ENCODE assay signal across 8 cellular contexts in genomic region chr3:183254816-183255730, GRCh38. TPM values are rescaled to one million over a fixed set of nuclear protein-coding genes. Genes with fewer than 3 reads are reported as not detected.
DNase-seq lines count a peak whose midpoint lies in the region; ATAC-seq, FAIRE-seq and TF ChIP-seq lines count a peak whose summit lies in the region.

No MANE protein-coding gene starts in this region.

- no peak overlapping the region for H3K14ac ChIP-seq in H1 (ENCODE audit: insufficient read length)

- H4K91ac ChIP-seq in H1 (replicated peaks; ENCODE audit: insufficient read length, low read length) = no peak overlapping the region

- intact Hi-C loops in PC-3 (cut with micrococcal nuclease) = loop anchor here (2.0 kb wide), 1 partner anchor 70 kb away; no protein-coding TSS in a partner anchor

- peak overlapping the region; percentile 89; the same call in 1 of the 2 replicates for H4K8ac ChIP-seq in H1 (ENCODE audit: extremely low read depth, insufficient read depth, low read length)

- 31% methylated on average over 16 of the region's 16 CpGs; no CpG with 5 or more reads in 1 of the 2 experiments for WGBS in H1 (ENCODE audit: extremely low coverage in 1 of 2, insufficient coverage in 1 of 2, insufficient read length in 1 of 2, insufficient replicate concordance in 2 of 2, low coverage in 1 of 2, low lambda C conversion rate in 2 of 2, missing lambda C conversion rate in 1 of 2), 2 experiments

- peaks cover 70% of the 10 kb centered on the region for H3K79me2 ChIP-seq in PC-3 (ENCODE audit: low read length)
- peaks cover 0 to 7% of the 10 kb centered on the region in 2 experiments; a peak in 1 of 4 replicates for H3K79me2 ChIP-seq in H1 (ENCODE audit: control insufficient read depth in 1 of 2, insufficient read depth in 2 of 2, low read length in 2 of 2)

- CTCF ChIA-PET in PC-3 (lab: Charles Lee) (no interaction called here), H1 (lab: Charles Lee; ENCODE audit: partially characterized antibody) (interaction anchor here (1.0 kb wide), 1 partner anchor 127 kb away, joined by 3 read pairs; no protein-coding TSS in a partner anchor)

- no peak overlapping the region for H2AK5ac ChIP-seq in H1 (ENCODE audit: low read depth, low read length)

- H4K20me1 ChIP-seq in PC-3 (ENCODE audit: low read length) = peaks cover 32% of the 10 kb centered on the region
- H4K20me1 ChIP-seq in H1 (replicated peaks in 1 of 2; ENCODE audit: control insufficient read depth in 1 of 2, insufficient read depth in 2 of 2, low read length in 2 of 2) = no peaks in the 10 kb centered on the region

- H3K56ac ChIP-seq in H1 (replicated peaks; ENCODE audit: insufficient read length, low read depth, low read length) = no peak overlapping the region

- no peak for TF ChIP-seq CTCF in PC-3 (conservative IDR thresholded peaks at IDR 0.05; ENCODE audit: low read depth, low read length)
- no peak for TF ChIP-seq CTCF in H1 (IDR thresholded peaks at IDR 0.05; ENCODE audit: control extremely low read depth in 1 of 3, insufficient read depth in 1 of 3, low read depth in 1 of 3, low read length in 3 of 3)
- TF ChIP-seq CTCF in nephron progenitor cell (IDR thresholded peaks at IDR 0.05) = no peak
- TF ChIP-seq CTCF in GM13977 (IDR thresholded peaks at IDR 0.05; ENCODE audit: extremely low read depth, insufficient read depth, missing control alignments) = no peak

- no peak overlapping the region for H2BK120ac ChIP-seq in H1 (replicated peaks; ENCODE audit: low read depth, low read length)

- H3K23me2 ChIP-seq in H1 (ENCODE audit: low read depth, low read length) = peaks cover 13% of the 10 kb centered on the region

- no peak overlapping the region for H2BK20ac ChIP-seq in H1 (ENCODE audit: low read length)

- H2BK15ac ChIP-seq in H1 (ENCODE audit: low read length) = no peak overlapping the region

- TF ChIP-seq POLR2A in H1 (IDR thresholded peaks at IDR 0.05; ENCODE audit: control extremely low read depth in 1 of 2, low read depth in 2 of 2, low read length in 2 of 2) = no peak

- peaks cover 37% of the 10 kb centered on the region for H3K36me3 Mint-ChIP-seq in nephron progenitor cell (ENCODE audit: low read depth)

- no peak overlapping the region for H2BK5ac ChIP-seq in H1 (ENCODE audit: low read depth, low read length)

- H3K23ac ChIP-seq in H1 (ENCODE audit: insufficient read length) = no peak overlapping the region

- peak overlapping the region; percentile 89 for H3K4me3 Mint-ChIP-seq in nephron progenitor cell

- in situ Hi-C loops in GM13977 (cut with MboI; ENCODE audit: low pct_unique_long_range_greater_than_20kb, low sequenced_read_pairs, unreplicated experiment) = no loop called here

- H2AFZ ChIP-seq in PC-3 (ENCODE audit: low read length) (0 out of 2 replicates have a peak overlapping the region, but pooled peaks have one; percentile 1), H1 (ENCODE audit: low read length) (no peak overlapping the region)

- H3K9me3 ChIP-seq in PC-3 (ENCODE audit: low read length) (no peaks in the 10 kb centered on the region), H1 (ENCODE audit: insufficient read depth in 2 of 2, low read depth in 1 of 2, low read length in 1 of 2) (no peaks in the 10 kb centered on the region)

- H3K4me1 ChIP-seq in PC-3 (ENCODE audit: insufficient read depth, low read length) (peaks cover 53% of the 10 kb centered on the region), H1 (replicated peaks in 1 of 4; ENCODE audit: control insufficient read depth in 3 of 4, insufficient read depth in 4 of 4, low read length in 3 of 4) (peaks cover 0 to 10% (median 5%) of the 10 kb centered on the region in 4 experiments; a peak in 5 of 7 replicates)

- no peak overlapping the region for H3K4ac ChIP-seq in H1 (replicated peaks; ENCODE audit: insufficient read length, low read depth, low read length)

- H3K4me2 ChIP-seq in PC-3 (ENCODE audit: low read length) (peak overlapping the region; percentile 83), H1 (ENCODE audit: insufficient read depth in 1 of 2, low read depth in 2 of 2, low read length in 2 of 2) (peak overlapping the region; percentile 88 to 93)

- no peak overlapping the region for H3K18ac ChIP-seq in H1 (ENCODE audit: extremely low read depth, low read length)

- H3K36me3 ChIP-seq in PC-3 (ENCODE audit: low read depth, low read length) = peaks cover 16% of the 10 kb centered on the region
- 0 out of 8 replicates have a peak, but pooled peaks cover 0 to 5% (median 0%) of the 10 kb centered on the region in 4 experiments for H3K36me3 ChIP-seq in H1 (ENCODE audit: control insufficient read depth in 2 of 4, insufficient read depth in 4 of 4, low read length in 3 of 4)

- H3K27me3 Mint-ChIP-seq in nephron progenitor cell (ENCODE audit: low read depth, poor library complexity) = peaks cover 7% of the 10 kb centered on the region

- H3K4me1 Mint-ChIP-seq in nephron progenitor cell = peaks cover 44% of the 10 kb centered on the region

- no peaks in the 10 kb centered on the region for H3K27me3 ChIP-seq in PC-3 (ENCODE audit: low read length)
- peaks cover 3 to 25% (median 17%) of the 10 kb centered on the region in 4 experiments for H3K27me3 ChIP-seq in H1 (replicated peaks in 1 of 4; ENCODE audit: control insufficient read depth in 3 of 4, extremely low read depth in 1 of 4, insufficient read depth in 3 of 4, low read length in 3 of 4)

- ATAC-seq in PC-3 (peak; percentile 29), HG03565 (IDR thresholded peaks at IDR 0.05; ENCODE audit: unreplicated experiment) (no peak)

- no peaks in the 10 kb centered on the region for H3K9me2 ChIP-seq in PC-3 (replicated peaks; ENCODE audit: low read length)

- FAIRE-seq in H1 (lab: Jason Lieb, UNC) = peak; percentile 60

- H3K79me1 ChIP-seq in H1 (ENCODE audit: low read depth, low read length) = no peaks in the 10 kb centered on the region

- H3K27ac Mint-ChIP-seq in nephron progenitor cell = peak overlapping the region; percentile 92

- peak; percentile 74 for DNase-seq in PC-3
- no peak for DNase-seq in H1 (ENCODE audit: low read depth in 1 of 2, low spot score in 2 of 2)
- peak; percentile 22 for DNase-seq in nephron progenitor cell
- DNase-seq in GM13977 (ENCODE audit: low spot score) = no peak
- DNase-seq in islet precursor cell = no peak
- DNase-seq in NCI-H1694 (lab: John Stamatoyannopoulos, UW) = no peak

- peak overlapping the region; percentile 4 for H2BK12ac ChIP-seq in H1 (ENCODE audit: low read depth, low read length)

- H3K9ac ChIP-seq in PC-3 (ENCODE audit: low read length) (peak overlapping the region; percentile 97), H1 (replicated peaks in 1 of 4; ENCODE audit: extremely low read depth in 1 of 4, low read depth in 3 of 4, low read length in 3 of 4) (peak overlapping the region; percentile 65 to 87 (median 75))

- H3K4me3 ChIP-seq in GM08714 (ENCODE audit: low read length) = peak overlapping the region; percentile 47; the same call in 1 of the 2 replicates
- peak overlapping the region; percentile 89 for H3K4me3 ChIP-seq in PC-3 (ENCODE audit: low read length)
- peak overlapping the region; percentile 75 to 84 (median 80) for H3K4me3 ChIP-seq in H1 (ENCODE audit: extremely low read depth in 1 of 4, insufficient read depth in 2 of 4, low read depth in 3 of 4, low read length in 4 of 4)

- POLR2A ChIA-PET in PC-3 (lab: Charles Lee; ENCODE audit: unreplicated experiment) = interaction anchor here (0.6 to 1.0 kb wide), 3 partner anchors 10 to 115 kb away, joined by 3 to 8 read pairs (median 4); no protein-coding TSS in a partner anchor
- POLR2A ChIA-PET in H1 (lab: Charles Lee; ENCODE audit: partially characterized antibody) = interaction anchor here (0.9 to 5.4 kb wide), 4 partner anchors 10 to 92 kb away, joined by 3 to 25 read pairs (median 3); partner anchors contain the start of gene LAMP3

- BruUV-seq in PC-3 (replicated peaks; lab: Mats Ljungman, UMichigan) = TSS peak; percentile 75

- H3F3A ChIP-seq in PC-3 (ENCODE audit: low read length, unreplicated experiment) = peaks cover 4% of the 10 kb centered on the region

- TF ChIP-seq EP300 in H1 (IDR thresholded peaks at IDR 0.05; ENCODE audit: borderline replicate concordance in 1 of 2, low read depth in 2 of 2, low read length in 2 of 2) = no peak

- TF ChIP-seq RAD21 in H1 (IDR thresholded peaks at IDR 0.05 in 1 of 2, conservative IDR thresholded peaks at IDR 0.05 in 1 of 2; ENCODE audit: low read depth in 2 of 2, low read length in 2 of 2) = no peak; a peak in 1 of 4 replicates

- H3K27ac ChIP-seq in PC-3 (ENCODE audit: low read length) = peak overlapping the region; percentile 88
- H3K27ac ChIP-seq in H1 (ENCODE audit: low read depth, low read length) = peak overlapping the region; percentile 39

- no peak overlapping the region for H4K5ac ChIP-seq in H1 (ENCODE audit: insufficient read length, low read depth, low read length)

- H3K9me3 Mint-ChIP-seq in nephron progenitor cell = no peaks in the 10 kb centered on the region

TF ChIP-seq in H1, 55 proteins besides CTCF, POLR2A, EP300 and RAD21:
- TF ChIP-seq ASH2L (IDR thresholded peaks at IDR 0.05; ENCODE audit: low read length) (peak; percentile 13), TAF1 (IDR thresholded peaks at IDR 0.05; ENCODE audit: low read depth, low read length) (0 out of 2 replicates have a peak, but pooled peaks have one; percentile 36)
- TF ChIP-seq, protein P1, sequence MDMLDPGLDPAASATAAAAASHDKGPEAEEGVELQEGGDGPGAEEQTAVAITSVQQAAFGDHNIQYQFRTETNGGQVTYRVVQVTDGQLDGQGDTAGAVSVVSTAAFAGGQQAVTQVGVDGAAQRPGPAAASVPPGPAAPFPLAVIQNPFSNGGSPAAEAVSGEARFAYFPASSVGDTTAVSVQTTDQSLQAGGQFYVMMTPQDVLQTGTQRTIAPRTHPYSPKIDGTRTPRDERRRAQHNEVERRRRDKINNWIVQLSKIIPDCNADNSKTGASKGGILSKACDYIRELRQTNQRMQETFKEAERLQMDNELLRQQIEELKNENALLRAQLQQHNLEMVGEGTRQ (IDR thresholded peaks at IDR 0.05; ENCODE audit: low read length) = no peak

RNA-seq across cellular contexts. Expression of gene B3GNT5, which starts 2.0 kb away (rescaled TPM):
- 22.9 and 29.2 TPM in 2 replicates for total RNA-seq in PC-3 (2014; rRNA removed)
- total RNA-seq in H1 (2021; fragmentation: NEBNext Ultra II Directional; extraction: Animal tissue kit (Norgen Biotek cat#: 25700)) = 8.0 and 9.7 TPM in 2 replicates
- polyA plus RNA-seq in H1 (2011; rRNA removed) = 1.7 and 2.4 TPM in 2 replicates
- polyA plus RNA-seq in H1 (2011; cell fraction: cytosol; rRNA removed) = 2.9 TPM
- polyA plus RNA-seq in H1 (2011; cell fraction: nucleus; rRNA removed) = 1.7 TPM
- polyA plus RNA-seq in H1 (2012, experiment 1 of 2) = 2.8 to 6.5 TPM (median 4.6 TPM) in 4 replicates
- polyA plus RNA-seq in H1 (2012, experiment 2 of 2) = 0.29 TPM
- polyA plus RNA-seq in H1 (2013, experiment 1 of 2) = 5.3 TPM
- polyA plus RNA-seq in H1 (2013, experiment 2 of 2) = 6.0 TPM
- polyA minus RNA-seq in H1 (2011; rRNA and poly(A)+ RNA removed) = 6.2 and 9.8 TPM in 2 replicates
- 4.0 TPM for polyA minus RNA-seq in H1 (2011; cell fraction: cytosol; rRNA and poly(A)+ RNA removed)
- polyA minus RNA-seq in H1 (2011; cell fraction: nucleus; rRNA and poly(A)+ RNA removed) = 13.1 TPM

Comparison
In these comparisons a context has a peak if more than half of its experiments do, and no peak if none do; other contexts are left out.
1. DNase-seq: peak in PC-3 (single experiment) and nephron progenitor cell (single experiment); none in H1 (0 of 2), GM13977 (single experiment), islet precursor cell (single experiment) and NCI-H1694 (single experiment).
2. Peak in every context shown above with its lines, with median percentiles within 50 percentile points of each other: H3K4me3 ChIP-seq.